ENCODE assay signal across 8 cellular contexts in genomic region chr20:64256282-64256947, GRCh38. TPM values are rescaled to one million over a fixed set of nuclear protein-coding genes. Genes with fewer than 3 reads are reported as not detected.
DNase-seq lines count a peak whose midpoint lies in the region; ATAC-seq, FAIRE-seq and TF ChIP-seq lines count a peak whose summit lies in the region.

No MANE protein-coding gene starts in this region.

- in situ Hi-C loops in K562 (cut with MboI) (loop anchor here (5.0 kb wide), 1 partner anchor 64 kb away; no protein-coding TSS in a partner anchor), transverse colon (cut with MboI; ENCODE audit: low pct_ligation_motif_present in 1 of 4, low pct_unique_long_range_greater_than_20kb in 1 of 4, low sequenced_read_pairs in 3 of 4) (no loop called here)

- H3K4me2 ChIP-seq in K562 (ENCODE audit: insufficient read depth, low read length) = peak overlapping the region; percentile 90

- peak overlapping the region; percentile 70 to 96 for H3K9ac ChIP-seq in K562 (ENCODE audit: insufficient read depth in 1 of 2, low read depth in 2 of 2, low read length in 2 of 2)

- H3K27me3 ChIP-seq in K562 (ENCODE audit: control insufficient read depth in 2 of 2, insufficient read depth in 2 of 2, low read length in 2 of 2) = no peaks in the 10 kb centered on the region
- no peaks in the 10 kb centered on the region for H3K27me3 ChIP-seq in lower lobe of right lung (ENCODE audit: low read depth)
- H3K27me3 ChIP-seq in transverse colon = no peaks in the 10 kb centered on the region

- TF ChIP-seq CTCF in K562 (IDR thresholded peaks at IDR 0.05 in 2 of 3, conservative IDR thresholded peaks at IDR 0.05 in 1 of 3; ENCODE audit: insufficient read depth in 2 of 3, low read depth in 1 of 3, low read length in 3 of 3) = no peak
- TF ChIP-seq CTCF in lower lobe of right lung (IDR thresholded peaks at IDR 0.05) = no peak
- TF ChIP-seq CTCF in transverse colon (IDR thresholded peaks at IDR 0.05) = no peak

- peak overlapping the region; percentile 88 for H3K27ac ChIP-seq in K562 (ENCODE audit: extremely low read depth, low read depth, low read length)
- H3K27ac ChIP-seq in lower lobe of right lung = peak overlapping the region; percentile 86
- H3K27ac ChIP-seq in transverse colon = peak overlapping the region; percentile 85 to 95 (median 91)

- no peak for DNase-seq in activated naive CD4-positive, alpha-beta T cell treated with anti-CD3 and anti-CD28 coated beads, Interleukin-2, amount 10 ng/mL, durations not matched to agents 7 days and 5 days
- no peak for DNase-seq in activated naive CD4-positive, alpha-beta T cell treated with Interleukin-2 at 50 U/mL for 16 hours
- DNase-seq in K562 (ENCODE audit: extremely low read depth in 1 of 4, low spot score in 3 of 4) (peak in 3 of 4 experiments; percentile 19 to 27 (median 21)), lower lobe of right lung (no peak), transverse colon (no peak), SKM-1 (lab: John Stamatoyannopoulos, UW; ENCODE audit: unreplicated experiment) (no peak), GM19240 (ENCODE audit: insufficient read length, low spot score) (no peak)

- peak overlapping the region; percentile 83 for H2AFZ ChIP-seq in K562 (ENCODE audit: low read depth, low read length)

- peak overlapping the region; percentile 91 for H3K4me3 ChIP-seq in K562
- H3K4me3 ChIP-seq in lower lobe of right lung = peak overlapping the region; percentile 74
- peak overlapping the region; percentile 78 to 89 (median 87) for H3K4me3 ChIP-seq in transverse colon

- no peak for TF ChIP-seq EP300 in K562 (IDR thresholded peaks at IDR 0.05; ENCODE audit: low read length)
- no peak for TF ChIP-seq EP300 in transverse colon (IDR thresholded peaks at IDR 0.05; ENCODE audit: low read depth)

- H3K4me3 Mint-ChIP-seq in activated naive CD4-positive, alpha-beta T cell treated with anti-CD3 and anti-CD28 coated beads, Interleukin-2, amount 10 ng/mL, durations not matched to agents 7 days and 5 days = peak overlapping the region; percentile 83

- no peak for TF ChIP-seq RAD21 in K562 (CRISPR knock-in tag; conservative IDR thresholded peaks at IDR 0.05 in 1 of 2, IDR thresholded peaks at IDR 0.05 in 1 of 2)

- ATAC-seq in K562 (peak; percentile 4; the same call in 1 of the 3 replicates), lower lobe of right lung (no peak), HG03432 (IDR thresholded peaks at IDR 0.05; ENCODE audit: unreplicated experiment) (no peak)

- H3K4me1 ChIP-seq in K562 (replicated peaks in 1 of 2; ENCODE audit: control insufficient read depth in 2 of 2, insufficient read depth in 2 of 2, low read length in 2 of 2) (peaks cover 21% of the 10 kb centered on the region in 2 experiments), lower lobe of right lung (peaks cover 46% of the 10 kb centered on the region), transverse colon (peaks cover 4 to 34% (median 18%) of the 10 kb centered on the region in 4 donors)

- peaks cover 20% of the 10 kb centered on the region for H3K36me3 Mint-ChIP-seq in activated naive CD4-positive, alpha-beta T cell treated with anti-CD3 and anti-CD28 coated beads, Interleukin-2, amount 10 ng/mL, durations not matched to agents 7 days and 5 days

- CTCF ChIA-PET in activated naive CD4-positive, alpha-beta T cell treated with anti-CD3 and anti-CD28 coated beads, Interleukin-2, amount 10 ng/mL, durations not matched to agents 7 days and 5 days (lab: Charles Lee) = interaction anchor here (0.7 to 1.8 kb wide), 3 partner anchors 29 to 463 kb away, joined by 3 to 8 read pairs (median 3); no protein-coding TSS in a partner anchor
- CTCF ChIA-PET in K562 (lab: Yijun Ruan, JAX; ENCODE audit: low intra/inter-chr PET ratio) = interaction anchor here (0.7 kb wide), 1 partner anchor 28 kb away, joined by 3 read pairs; no protein-coding TSS in a partner anchor

- no peaks in the 10 kb centered on the region for H3K9me1 ChIP-seq in K562 (ENCODE audit: control insufficient read depth, insufficient read depth, low read length)

- intact Hi-C loops in K562 (cut with micrococcal nuclease) (no loop called here), lower lobe of right lung (cut with DNase I) (no loop called here), transverse colon (cut with DNase I; ENCODE audit: low total_unique reads) (no loop called here)

- TF ChIP-seq POLR2A in K562 (conservative IDR thresholded peaks at IDR 0.05) = no peak
- no peak for TF ChIP-seq POLR2A in transverse colon (IDR thresholded peaks at IDR 0.05)

- POLR2A ChIA-PET in K562 (lab: Yijun Ruan, JAX) = interaction anchor here (0.6 to 1.9 kb wide), 7 partner anchors 10 to 217 kb away, joined by 3 to 20 read pairs (median 3); no protein-coding TSS in a partner anchor

- H3K27ac Mint-ChIP-seq in activated naive CD4-positive, alpha-beta T cell treated with anti-CD3 and anti-CD28 coated beads, Interleukin-2, amount 10 ng/mL, durations not matched to agents 7 days and 5 days = peak overlapping the region; percentile 91

- H3K36me3 ChIP-seq in K562 (ENCODE audit: control insufficient read depth, insufficient read depth, low read length) (peaks cover 3% of the 10 kb centered on the region; the same call in 2 of the 3 replicates), lower lobe of right lung (peaks cover 11% of the 10 kb centered on the region), transverse colon (no peaks in the 10 kb centered on the region)

- peaks cover 35% of the 10 kb centered on the region for H3K79me2 ChIP-seq in K562 (ENCODE audit: control insufficient read depth, insufficient read depth, low read length)

- peak; percentile 46 for FAIRE-seq in K562 (lab: Jason Lieb, UNC)

- H3K4me1 Mint-ChIP-seq in activated naive CD4-positive, alpha-beta T cell treated with anti-CD3 and anti-CD28 coated beads, Interleukin-2, amount 10 ng/mL, durations not matched to agents 7 days and 5 days = peaks cover 59% of the 10 kb centered on the region

- no peaks in the 10 kb centered on the region for H4K20me1 ChIP-seq in K562 (replicated peaks; ENCODE audit: control insufficient read depth, insufficient read depth, low read length)

- TSS peak; percentile 53 for BruUV-seq in K562 (replicated peaks; lab: Mats Ljungman, UMichigan)

- peaks cover 7% of the 10 kb centered on the region for H3K27me3 Mint-ChIP-seq in activated naive CD4-positive, alpha-beta T cell treated with anti-CD3 and anti-CD28 coated beads, Interleukin-2, amount 10 ng/mL, durations not matched to agents 7 days and 5 days

- H3K9me3 Mint-ChIP-seq in activated naive CD4-positive, alpha-beta T cell treated with anti-CD3 and anti-CD28 coated beads, Interleukin-2, amount 10 ng/mL, durations not matched to agents 7 days and 5 days = no peaks in the 10 kb centered on the region

- H3K9me3 ChIP-seq in K562 (replicated peaks; ENCODE audit: control insufficient read depth, insufficient read depth, low read depth, low read length) = no peaks in the 10 kb centered on the region
- no peaks in the 10 kb centered on the region for H3K9me3 ChIP-seq in lower lobe of right lung
- H3K9me3 ChIP-seq in transverse colon = no peaks in the 10 kb centered on the region

- WGBS in K562 (ENCODE audit: insufficient coverage, low coverage, missing lambda C conversion rate) = 25% methylated on average over 16 of the region's 16 CpGs
- 0 to 27% methylated on average over 1 to 16 of the region's 16 CpGs for WGBS in transverse colon (ENCODE audit: low coverage in 1 of 2), 2 donors

TF ChIP-seq in K562, 482 proteins besides CTCF, POLR2A, EP300 and RAD21 (continues in another document):
- TF ChIP-seq SRSF3 (IDR thresholded peaks at IDR 0.05; ENCODE audit: insufficient read depth, low read length) (no peak), TCF7L2 (IDR thresholded peaks at IDR 0.05; ENCODE audit: low read depth, low read length) (no peak), NCOR1 (IDR thresholded peaks at IDR 0.05) (no peak), MYBL2 (IDR thresholded peaks at IDR 0.05; ENCODE audit: low read depth) (no peak), MYBL2 (CRISPR knock-in tag; IDR thresholded peaks at IDR 0.05; ENCODE audit: borderline replicate concordance) (no peak), ERF (CRISPR knock-in tag; IDR thresholded peaks at IDR 0.05) (no peak), HCFC1 (IDR thresholded peaks at IDR 0.05; ENCODE audit: low read depth, low read length) (no peak), SMARCE1 (IDR thresholded peaks at IDR 0.05) (0 out of 2 replicates have a peak, but pooled peaks have one; percentile 34)

RNA-seq across cellular contexts. Expression of gene PCMTD2, which starts 0.9 kb away (rescaled TPM):
- 50.4 and 99.7 TPM in 2 replicates for total RNA-seq in K562 (2011; cell fraction: chromatin; rRNA removed; ENCODE audit: low replicate concordance)
- 29.4 and 29.6 TPM in 2 replicates for total RNA-seq in K562 (2011; cell fraction: nucleolus; rRNA removed)
- total RNA-seq in K562 (2011; cell fraction: nucleoplasm; rRNA removed) = 45.9 and 53.0 TPM in 2 replicates
- total RNA-seq in K562 (2014; rRNA removed) (27.9 and 28.4 TPM in 2 replicates), K562 (2014; rRNA removed; fragmentation: Illumina TruSeq; extraction: Trizol) (25.4 and 28.4 TPM in 2 replicates), K562 (2015; rRNA removed; fragmentation: Illumina TruSeq; extraction: Trizol) (13.4 and 15.8 TPM in 2 replicates), K562 (2021) (32.8 and 33.0 TPM in 2 replicates), lower lobe of right lung (65.8 TPM), transverse colon (10 to 100 TPM; 17.6 to 55.3 (median 34.2) TPM)
- polyA plus RNA-seq in K562 (2011; rRNA removed) (36.7 and 49.3 TPM in 2 replicates), K562 (2014; fragmentation: Illumina TruSeq; extraction: Trizol) (24.9 and 34.9 TPM in 2 replicates), K562 (2014; fragmentation: Nextera tagmentation; extraction: Ambion mirVana) (10 to 100 TPM; 11.3 to 18.1 TPM), K562 (2014; rRNA removed) (33.0 and 36.9 TPM in 2 replicates)
- polyA plus RNA-seq in K562 (2011; cell fraction: cytosol; rRNA removed) = 11.9 and 21.9 TPM in 2 replicates
- polyA plus RNA-seq in K562 (2011; cell fraction: nucleus; rRNA removed) = 58.9 and 69.0 TPM in 2 replicates
- polyA plus RNA-seq in K562 (2012) = 23.1 and 24.6 TPM in 2 replicates
- 27.2 and 35.6 TPM in 2 replicates for polyA minus RNA-seq in K562 (2011; rRNA and poly(A)+ RNA removed)
- 12.0 and 18.8 TPM in 2 replicates for polyA minus RNA-seq in K562 (2011; cell fraction: cytosol; rRNA and poly(A)+ RNA removed)
- 13.5 and 22.7 TPM in 2 replicates for polyA minus RNA-seq in K562 (2011; cell fraction: nucleus; rRNA and poly(A)+ RNA removed)

Comparison
In these comparisons a context has a peak if more than half of its experiments do, and no peak if none do; other contexts are left out.
1. DNase-seq: peak in K562 (3 of 4); none in activated naive CD4-positive, alpha-beta T cell treated with anti-CD3 and anti-CD28 coated beads, Interleukin-2, amount 10 ng/mL, durations not matched to agents 7 days and 5 days (single experiment), activated naive CD4-positive, alpha-beta T cell treated with Interleukin-2 at 50 U/mL for 16 hours (single experiment), lower lobe of right lung (single experiment), transverse colon (single experiment), SKM-1 (single experiment) and GM19240 (single experiment).
2. Peak in every context shown above with its lines, with median percentiles within 50 percentile points of each other: H3K27ac ChIP-seq and H3K4me3 ChIP-seq.